21 cellular contexts compared by ENCODE assay signal in genomic region chr10:21110358-21110757, GRCh38.
"Had no signal": no experiment of that assay in that cellular context is flagged by ENCODE, and none has a peak within 500 bp of the region (broad histone marks: within the 10 kb centered on the region; RNA-seq: fewer than 3 reads in every experiment).

No MANE protein-coding gene starts in this region.

- DNase-seq: dermis blood vessel endothelial cell; dorsolateral prefrontal cortex; effector CD4-positive, alpha-beta T cell; effector memory CD4-positive, alpha-beta T cell; foreskin keratinocyte; heart left ventricle; hippocampal formation; left cardiac atrium; left lung; left ventricle myocardium superior; lower lobe of right lung; mesenchymal stem cell; mucosa of descending colon; naive B cell had no signal

- ATAC-seq: foreskin keratinocyte, gastroesophageal sphincter, heart left ventricle, left cardiac atrium, left lung, left ventricle myocardium superior, lower lobe of right lung, mucosa of descending colon had no signal

- FAIRE-seq: colon, endothelial cell of umbilical vein, frontal cortex, keratinocyte had no signal

- H3K27me3 ChIP-seq: dorsolateral prefrontal cortex, esophagus muscularis mucosa, foreskin keratinocyte, gastroesophageal sphincter, heart left ventricle, left lung had no signal

- H3K4me3 ChIP-seq: coronary artery, dorsolateral prefrontal cortex, esophagus muscularis mucosa, gastroesophageal sphincter, heart left ventricle, left lung, lower lobe of right lung, mucosa of descending colon had no signal

- H3K27ac ChIP-seq: coronary artery, dorsolateral prefrontal cortex, esophagus muscularis mucosa, foreskin keratinocyte, gastroesophageal sphincter, heart left ventricle, left lung, lower lobe of right lung had no signal

- H3K9me3 ChIP-seq: lower lobe of right lung, mucosa of descending colon had no signal

- H3K36me3 ChIP-seq: esophagus muscularis mucosa, gastroesophageal sphincter, heart left ventricle, lower lobe of right lung had no signal

- H3K4me1 ChIP-seq: esophagus muscularis mucosa, foreskin keratinocyte, gastroesophageal sphincter, heart left ventricle, left lung, lower lobe of right lung had no signal
